In the genomic region with DNA sequence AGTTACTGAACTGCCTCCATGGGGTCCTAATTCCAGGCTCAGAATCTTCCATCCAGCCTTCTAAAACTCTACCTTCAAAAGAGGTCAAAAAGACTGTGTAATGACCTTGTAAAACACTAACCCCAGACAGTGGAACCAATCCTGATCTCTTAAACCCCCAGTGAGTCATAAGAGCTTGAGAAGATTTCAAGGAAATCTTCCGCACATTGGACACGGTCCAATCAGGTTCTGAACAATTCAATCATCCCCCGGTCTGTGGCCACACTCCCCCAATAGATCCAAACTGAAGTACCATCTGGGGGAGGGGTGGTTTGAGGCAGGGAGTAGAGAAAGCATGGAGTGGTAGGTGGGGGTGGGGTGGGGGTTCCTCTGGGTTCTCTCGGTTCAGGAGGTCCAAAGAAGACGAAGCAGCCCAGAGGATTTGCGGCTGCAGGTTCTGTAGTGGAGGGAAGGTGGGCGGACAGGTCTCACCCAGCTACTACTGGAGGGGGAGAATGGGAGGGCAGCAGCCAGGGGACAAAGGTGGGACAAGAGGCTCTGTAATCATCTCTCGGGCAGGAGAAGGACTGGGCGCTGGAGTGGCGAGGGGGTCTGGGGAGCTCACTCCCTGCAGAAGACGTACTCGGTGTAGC, we compare ENCODE assay signal across 8 cellular contexts.
DNase-seq lines count a peak whose midpoint lies in the region; ATAC-seq lines count a peak whose summit lies in the region.

No MANE protein-coding gene starts in this region.

- H3K27ac Mint-ChIP-seq in T-helper 1 cell treated with Interleukin-12 subunit alpha and Interleukin-12 subunit beta and Interleukin-4 antibody, amounts not matched to agents 30 μg/mL and 1 μg/mL, for 36 hours: peak overlapping the region; percentile 56
- peak overlapping the region; percentile 68 for H3K27ac Mint-ChIP-seq in activated naive CD8-positive, alpha-beta T cell

- peaks cover 2% of the 10 kb centered on the region for H3K36me3 Mint-ChIP-seq in T-helper 1 cell treated with Interleukin-12 subunit alpha and Interleukin-12 subunit beta and Interleukin-4 antibody, amounts not matched to agents 30 μg/mL and 1 μg/mL, for 36 hours (ENCODE audit: low read depth)
- peaks cover 5% of the 10 kb centered on the region for H3K36me3 Mint-ChIP-seq in activated naive CD8-positive, alpha-beta T cell

- no peak for ATAC-seq in GM18873 (IDR thresholded peaks at IDR 0.05; ENCODE audit: low FRiP score, unreplicated experiment)

- H3K27ac ChIP-seq in substantia nigra (ENCODE audit: low read depth, low read length, poor library complexity, severe bottlenecking): peak overlapping the region; percentile 68

- no peak for DNase-seq in T-helper 1 cell
- peak in 1 of 49 donors; percentile 29 for DNase-seq in substantia nigra (lab: John Stamatoyannopoulos, UW)
- DNase-seq in NOMO-1 (lab: John Stamatoyannopoulos, UW; ENCODE audit: unreplicated experiment in 2 of 2): no peak
- no peak for DNase-seq in NCI-H1048 (lab: John Stamatoyannopoulos, UW)

- H3K4me3 ChIP-seq in iPS-18c (ENCODE audit: insufficient read depth, low read depth, low read length): peak overlapping the region; percentile 63; the same call in 1 of the 2 replicates

- H3K27me3 Mint-ChIP-seq in T-helper 1 cell treated with Interleukin-12 subunit alpha and Interleukin-12 subunit beta and Interleukin-4 antibody, amounts not matched to agents 30 μg/mL and 1 μg/mL, for 36 hours (ENCODE audit: low read depth): peaks cover 34% of the 10 kb centered on the region
- H3K27me3 Mint-ChIP-seq in activated naive CD8-positive, alpha-beta T cell: no peaks in the 10 kb centered on the region

- H3K9me3 ChIP-seq in iPS-18c (ENCODE audit: control insufficient read depth, insufficient read depth, low read length): no peaks in the 10 kb centered on the region

- H3K9me3 Mint-ChIP-seq in T-helper 1 cell treated with Interleukin-12 subunit alpha and Interleukin-12 subunit beta and Interleukin-4 antibody, amounts not matched to agents 30 μg/mL and 1 μg/mL, for 36 hours: no peaks in the 10 kb centered on the region
- no peaks in the 10 kb centered on the region for H3K9me3 Mint-ChIP-seq in activated naive CD8-positive, alpha-beta T cell (ENCODE audit: low read depth)

- peaks cover 26% of the 10 kb centered on the region for H3K4me1 Mint-ChIP-seq in T-helper 1 cell treated with Interleukin-12 subunit alpha and Interleukin-12 subunit beta and Interleukin-4 antibody, amounts not matched to agents 30 μg/mL and 1 μg/mL, for 36 hours (ENCODE audit: low read depth)
- peaks cover 50% of the 10 kb centered on the region for H3K4me1 Mint-ChIP-seq in activated naive CD8-positive, alpha-beta T cell (ENCODE audit: low read depth)

- peak overlapping the region; percentile 83 for H3K4me3 Mint-ChIP-seq in T-helper 1 cell treated with Interleukin-12 subunit alpha and Interleukin-12 subunit beta and Interleukin-4 antibody, amounts not matched to agents 30 μg/mL and 1 μg/mL, for 36 hours
- peak overlapping the region; percentile 94 for H3K4me3 Mint-ChIP-seq in activated naive CD8-positive, alpha-beta T cell
